Comparison of ENCODE assay signal across 16 cellular contexts in the genomic region with DNA sequence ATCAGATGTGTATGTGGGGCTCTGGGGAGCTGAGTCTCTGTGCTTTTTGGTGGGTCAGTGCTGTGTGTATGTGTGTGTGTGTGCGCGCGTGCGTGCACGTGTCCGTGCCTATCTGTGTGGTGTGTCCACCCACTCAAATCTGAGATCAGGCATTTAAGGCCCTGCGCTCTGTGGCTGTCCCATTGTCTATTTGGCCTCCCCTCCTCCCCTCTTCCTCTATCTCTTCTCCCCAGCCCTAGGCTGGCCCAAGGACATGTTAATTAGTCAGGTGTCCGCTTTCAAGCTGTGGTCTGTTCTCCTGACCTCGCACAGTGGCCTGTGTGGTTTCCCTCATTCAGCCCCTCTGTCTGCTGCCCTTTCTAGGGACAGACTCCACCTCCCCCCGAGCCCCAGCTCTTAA.
DNase-seq lines count a peak whose midpoint lies in the region; ATAC-seq lines count a peak whose summit lies in the region.
"Had no signal": no experiment of that assay in that cellular context is flagged by ENCODE, and none has a peak within 500 bp of the region (broad histone marks: within the 10 kb centered on the region; RNA-seq: fewer than 3 reads in every experiment).

No MANE protein-coding gene starts in this region.

- ATAC-seq in activated T-helper 17 cell treated with anti-CD3 and anti-CD28 coated beads, Interleukin-2, amount 50 U/mL, for 72 hours (replicated peaks) = no peak
- ATAC-seq in sciatic nerve = no peak
- ATAC-seq in GM19455 (IDR thresholded peaks at IDR 0.05; ENCODE audit: unreplicated experiment) = no peak
- ATAC-seq: HCT116 had no signal

- H3K36me3 Mint-ChIP-seq in activated T-helper 17 cell treated with anti-CD3 and anti-CD28 coated beads, Interleukin-2, amount 50 U/mL, for 72 hours (ENCODE audit: low read depth) = no peaks in the 10 kb centered on the region

- DNase-seq in M059J (ENCODE audit: low read depth) = peak; percentile 29
- no peak for DNase-seq in caudate nucleus (lab: John Stamatoyannopoulos, UW)
- peak; percentile 39 for DNase-seq in left kidney (ENCODE audit: low read depth, low spot score)
- no peak for DNase-seq in substantia nigra (lab: John Stamatoyannopoulos, UW)
- no peak for DNase-seq in sciatic nerve (ENCODE audit: low spot score)
- DNase-seq: DMS53, NCI-H1092, NCI-H1694, NCI-H2107, NCI-H226, NCI-H526 treated with DMSO at 0.1 percent for 48 hours, PC-9 had no signal

- no peak overlapping the region for H3K4me3 Mint-ChIP-seq in activated T-helper 17 cell treated with anti-CD3 and anti-CD28 coated beads, Interleukin-2, amount 50 U/mL, for 72 hours
- H3K4me3 Mint-ChIP-seq: CD14-positive monocyte had no signal

- H3K9me3 Mint-ChIP-seq in activated T-helper 17 cell treated with anti-CD3 and anti-CD28 coated beads, Interleukin-2, amount 50 U/mL, for 72 hours = no peaks in the 10 kb centered on the region
- H3K9me3 Mint-ChIP-seq: CD14-positive monocyte had no signal

- intact Hi-C loops in sciatic nerve (cut with DNase I) = no loop called here

- H3K4me1 Mint-ChIP-seq in activated T-helper 17 cell treated with anti-CD3 and anti-CD28 coated beads, Interleukin-2, amount 50 U/mL, for 72 hours = no peaks in the 10 kb centered on the region

- H3K27me3 Mint-ChIP-seq in activated T-helper 17 cell treated with anti-CD3 and anti-CD28 coated beads, Interleukin-2, amount 50 U/mL, for 72 hours = no peaks in the 10 kb centered on the region

- no peak overlapping the region for H3K27ac Mint-ChIP-seq in activated T-helper 17 cell treated with anti-CD3 and anti-CD28 coated beads, Interleukin-2, amount 50 U/mL, for 72 hours
- H3K27ac Mint-ChIP-seq: CD14-positive monocyte had no signal

- peak overlapping the region; percentile 29 for H3K27ac ChIP-seq in caudate nucleus (ENCODE audit: low read depth, low read length)
- peak overlapping the region; percentile 92 for H3K27ac ChIP-seq in substantia nigra (ENCODE audit: low read depth, low read length, poor library complexity, severe bottlenecking)
- H3K27ac ChIP-seq: PC-9 had no signal

Comparison
In these comparisons a context has a peak if more than half of its experiments do, and no peak if none do; other contexts are left out.
1. DNase-seq: peak in M059J (single experiment) and left kidney (single experiment); none in caudate nucleus (0 of 61), substantia nigra (0 of 49) and sciatic nerve (single experiment).